ENCODE assay signal across 1 cellular context in the genomic region with DNA sequence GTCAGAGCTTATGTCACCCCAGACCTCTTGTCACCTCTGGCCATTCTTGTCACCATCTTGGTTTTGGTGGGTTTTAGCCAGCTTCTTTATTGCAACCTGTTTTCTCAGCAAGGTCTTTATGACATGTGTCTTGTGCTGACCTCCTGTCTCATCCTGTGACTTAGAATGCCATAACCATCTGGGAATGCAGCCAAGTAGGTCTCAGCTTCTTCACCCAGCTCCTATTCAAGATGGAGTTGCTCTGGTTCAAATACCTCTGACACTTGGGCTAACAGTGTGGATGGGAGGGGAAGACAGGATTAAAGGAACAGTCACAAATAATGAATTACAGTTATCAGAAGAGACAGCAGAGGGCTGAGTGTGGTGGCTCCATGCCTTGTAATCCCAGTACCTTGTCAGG.
A peak's percentile ranks its signal among the peaks of the same experiment; 100 is the strongest.
TF ChIP-seq lines count a peak whose summit lies in the region.

No MANE protein-coding gene starts in this region.

TF ChIP-seq in K562, 482 proteins besides CTCF, POLR2A, EP300 and RAD21 (continued from another document and continues in another):
- TF ChIP-seq SMAD3 (CRISPR knock-in tag; conservative IDR thresholded peaks at IDR 0.05): peak; percentile 55; the same call in 1 of the 2 replicates
- TF ChIP-seq TEAD1 (CRISPR knock-in tag; IDR thresholded peaks at IDR 0.05): peak in 1 of 2 experiments; percentile 62; a peak in 1 of 4 replicates
- TF ChIP-seq, protein P1, sequence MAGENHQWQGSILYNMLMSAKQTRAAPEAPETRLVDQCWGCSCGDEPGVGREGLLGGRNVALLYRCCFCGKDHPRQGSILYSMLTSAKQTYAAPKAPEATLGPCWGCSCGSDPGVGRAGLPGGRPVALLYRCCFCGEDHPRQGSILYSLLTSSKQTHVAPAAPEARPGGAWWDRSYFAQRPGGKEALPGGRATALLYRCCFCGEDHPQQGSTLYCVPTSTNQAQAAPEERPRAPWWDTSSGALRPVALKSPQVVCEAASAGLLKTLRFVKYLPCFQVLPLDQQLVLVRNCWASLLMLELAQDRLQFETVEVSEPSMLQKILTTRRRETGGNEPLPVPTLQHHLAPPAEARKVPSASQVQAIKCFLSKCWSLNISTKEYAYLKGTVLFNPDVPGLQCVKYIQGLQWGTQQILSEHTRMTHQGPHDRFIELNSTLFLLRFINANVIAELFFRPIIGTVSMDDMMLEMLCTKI (IDR thresholded peaks at IDR 0.05; ENCODE audit: partially characterized antibody): no peak
- TF ChIP-seq ZNF561 (CRISPR knock-in tag; conservative IDR thresholded peaks at IDR 0.05): no peak
- peak; percentile 89 for TF ChIP-seq PTRF (tag; IDR thresholded peaks at IDR 0.05)
- TF ChIP-seq HNRNPH1 (optimal IDR thresholded peaks at IDR 0.05; ENCODE audit: low read depth, low read length): no peak
- TF ChIP-seq PYGO2 (tag; IDR thresholded peaks at IDR 0.05): peak; percentile 82
- TF ChIP-seq DDX20 (tag; IDR thresholded peaks at IDR 0.05; ENCODE audit: low read depth): peak; percentile 78; the same call in 1 of the 2 replicates
- TF ChIP-seq, protein P2, sequence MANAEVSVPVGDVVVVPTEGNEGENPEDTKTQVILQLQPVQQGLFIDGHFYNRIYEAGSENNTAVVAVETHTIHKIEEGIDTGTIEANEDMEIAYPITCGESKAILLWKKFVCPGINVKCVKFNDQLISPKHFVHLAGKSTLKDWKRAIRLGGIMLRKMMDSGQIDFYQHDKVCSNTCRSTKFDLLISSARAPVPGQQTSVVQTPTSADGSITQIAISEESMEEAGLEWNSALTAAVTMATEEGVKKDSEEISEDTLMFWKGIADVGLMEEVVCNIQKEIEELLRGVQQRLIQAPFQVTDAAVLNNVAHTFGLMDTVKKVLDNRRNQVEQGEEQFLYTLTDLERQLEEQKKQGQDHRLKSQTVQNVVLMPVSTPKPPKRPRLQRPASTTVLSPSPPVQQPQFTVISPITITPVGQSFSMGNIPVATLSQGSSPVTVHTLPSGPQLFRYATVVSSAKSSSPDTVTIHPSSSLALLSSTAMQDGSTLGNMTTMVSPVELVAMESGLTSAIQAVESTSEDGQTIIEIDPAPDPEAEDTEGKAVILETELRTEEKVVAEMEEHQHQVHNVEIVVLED (CRISPR knock-in tag; IDR thresholded peaks at IDR 0.05): peak; percentile 30; the same call in 1 of the 2 replicates
- TF ChIP-seq ETS2 (tag; IDR thresholded peaks at IDR 0.05; ENCODE audit: borderline replicate concordance, poor library complexity, severe bottlenecking): no peak
- TF ChIP-seq PCBP2 (IDR thresholded peaks at IDR 0.05; ENCODE audit: low read depth, low read length, poor library complexity, severe bottlenecking): no peak
- no peak for TF ChIP-seq FOXA3 (CRISPR knock-in tag; conservative IDR thresholded peaks at IDR 0.05 in 1 of 2, IDR thresholded peaks at IDR 0.05 in 1 of 2)
- TF ChIP-seq PTTG1 (tag; IDR thresholded peaks at IDR 0.05; ENCODE audit: low read depth): peak; percentile 88
- TF ChIP-seq ZNF766 (CRISPR knock-in tag; conservative IDR thresholded peaks at IDR 0.05): 0 out of 2 replicates have a peak, but pooled peaks have one; percentile 35
- TF ChIP-seq, protein P3, sequence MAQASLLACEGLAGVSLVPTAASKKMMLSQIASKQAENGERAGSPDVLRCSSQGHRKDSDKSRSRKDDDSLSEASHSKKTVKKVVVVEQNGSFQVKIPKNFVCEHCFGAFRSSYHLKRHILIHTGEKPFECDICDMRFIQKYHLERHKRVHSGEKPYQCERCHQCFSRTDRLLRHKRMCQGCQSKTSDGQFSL (CRISPR knock-in tag; IDR thresholded peaks at IDR 0.05): no peak
- TF ChIP-seq, protein P3 (tag; IDR thresholded peaks at IDR 0.05): 0 out of 4 replicates have a peak, but pooled peaks of 1 of the 2 experiments have one; percentile 35
- TF ChIP-seq, protein P4, sequence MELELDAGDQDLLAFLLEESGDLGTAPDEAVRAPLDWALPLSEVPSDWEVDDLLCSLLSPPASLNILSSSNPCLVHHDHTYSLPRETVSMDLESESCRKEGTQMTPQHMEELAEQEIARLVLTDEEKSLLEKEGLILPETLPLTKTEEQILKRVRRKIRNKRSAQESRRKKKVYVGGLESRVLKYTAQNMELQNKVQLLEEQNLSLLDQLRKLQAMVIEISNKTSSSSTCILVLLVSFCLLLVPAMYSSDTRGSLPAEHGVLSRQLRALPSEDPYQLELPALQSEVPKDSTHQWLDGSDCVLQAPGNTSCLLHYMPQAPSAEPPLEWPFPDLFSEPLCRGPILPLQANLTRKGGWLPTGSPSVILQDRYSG (tag; conservative IDR thresholded peaks at IDR 0.05; ENCODE audit: low read depth): peak; percentile 90
- no peak for TF ChIP-seq YY1 (IDR thresholded peaks at IDR 0.05; ENCODE audit: borderline replicate concordance in 1 of 3, control insufficient read depth in 1 of 3, extremely low read depth in 1 of 3, insufficient read depth in 3 of 3, insufficient read length in 1 of 3, insufficient replicate concordance in 2 of 3, low read depth in 1 of 3, low read length in 2 of 3)
- TF ChIP-seq HEY1 (CRISPR knock-in tag; IDR thresholded peaks at IDR 0.05; ENCODE audit: borderline replicate concordance): 0 out of 2 replicates have a peak, but pooled peaks have one; percentile 34
- TF ChIP-seq NCOA1 (IDR thresholded peaks at IDR 0.05; ENCODE audit: low read depth): no peak
- TF ChIP-seq, protein P5, sequence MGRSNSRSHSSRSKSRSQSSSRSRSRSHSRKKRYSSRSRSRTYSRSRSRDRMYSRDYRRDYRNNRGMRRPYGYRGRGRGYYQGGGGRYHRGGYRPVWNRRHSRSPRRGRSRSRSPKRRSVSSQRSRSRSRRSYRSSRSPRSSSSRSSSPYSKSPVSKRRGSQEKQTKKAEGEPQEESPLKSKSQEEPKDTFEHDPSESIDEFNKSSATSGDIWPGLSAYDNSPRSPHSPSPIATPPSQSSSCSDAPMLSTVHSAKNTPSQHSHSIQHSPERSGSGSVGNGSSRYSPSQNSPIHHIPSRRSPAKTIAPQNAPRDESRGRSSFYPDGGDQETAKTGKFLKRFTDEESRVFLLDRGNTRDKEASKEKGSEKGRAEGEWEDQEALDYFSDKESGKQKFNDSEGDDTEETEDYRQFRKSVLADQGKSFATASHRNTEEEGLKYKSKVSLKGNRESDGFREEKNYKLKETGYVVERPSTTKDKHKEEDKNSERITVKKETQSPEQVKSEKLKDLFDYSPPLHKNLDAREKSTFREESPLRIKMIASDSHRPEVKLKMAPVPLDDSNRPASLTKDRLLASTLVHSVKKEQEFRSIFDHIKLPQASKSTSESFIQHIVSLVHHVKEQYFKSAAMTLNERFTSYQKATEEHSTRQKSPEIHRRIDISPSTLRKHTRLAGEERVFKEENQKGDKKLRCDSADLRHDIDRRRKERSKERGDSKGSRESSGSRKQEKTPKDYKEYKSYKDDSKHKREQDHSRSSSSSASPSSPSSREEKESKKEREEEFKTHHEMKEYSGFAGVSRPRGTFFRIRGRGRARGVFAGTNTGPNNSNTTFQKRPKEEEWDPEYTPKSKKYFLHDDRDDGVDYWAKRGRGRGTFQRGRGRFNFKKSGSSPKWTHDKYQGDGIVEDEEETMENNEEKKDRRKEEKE (IDR thresholded peaks at IDR 0.05; ENCODE audit: borderline replicate concordance in 1 of 2, control insufficient read depth in 1 of 2, low read depth in 2 of 2, low read length in 1 of 2): no peak
- no peak for TF ChIP-seq CEBPG (CRISPR knock-in tag; IDR thresholded peaks at IDR 0.05)
- no peak for TF ChIP-seq CEBPG (tag; conservative IDR thresholded peaks at IDR 0.05 in 1 of 2, IDR thresholded peaks at IDR 0.05 in 1 of 2)
- TF ChIP-seq, protein P6, sequence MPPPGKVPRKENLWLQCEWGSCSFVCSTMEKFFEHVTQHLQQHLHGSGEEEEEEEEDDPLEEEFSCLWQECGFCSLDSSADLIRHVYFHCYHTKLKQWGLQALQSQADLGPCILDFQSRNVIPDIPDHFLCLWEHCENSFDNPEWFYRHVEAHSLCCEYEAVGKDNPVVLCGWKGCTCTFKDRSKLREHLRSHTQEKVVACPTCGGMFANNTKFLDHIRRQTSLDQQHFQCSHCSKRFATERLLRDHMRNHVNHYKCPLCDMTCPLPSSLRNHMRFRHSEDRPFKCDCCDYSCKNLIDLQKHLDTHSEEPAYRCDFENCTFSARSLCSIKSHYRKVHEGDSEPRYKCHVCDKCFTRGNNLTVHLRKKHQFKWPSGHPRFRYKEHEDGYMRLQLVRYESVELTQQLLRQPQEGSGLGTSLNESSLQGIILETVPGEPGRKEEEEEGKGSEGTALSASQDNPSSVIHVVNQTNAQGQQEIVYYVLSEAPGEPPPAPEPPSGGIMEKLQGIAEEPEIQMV (tag; conservative IDR thresholded peaks at IDR 0.05; ENCODE audit: low read depth): peak; percentile 67
- 0 out of 2 replicates have a peak, but pooled peaks have one; percentile 57 for TF ChIP-seq ZNF79 (CRISPR knock-in tag; IDR thresholded peaks at IDR 0.05; ENCODE audit: low read depth)
- no peak for TF ChIP-seq NR4A1 (CRISPR knock-in tag; IDR thresholded peaks at IDR 0.05)
- peak; percentile 76; the same call in 1 of the 2 replicates for TF ChIP-seq NR4A1 (tag; IDR thresholded peaks at IDR 0.05)
- TF ChIP-seq, protein P7, sequence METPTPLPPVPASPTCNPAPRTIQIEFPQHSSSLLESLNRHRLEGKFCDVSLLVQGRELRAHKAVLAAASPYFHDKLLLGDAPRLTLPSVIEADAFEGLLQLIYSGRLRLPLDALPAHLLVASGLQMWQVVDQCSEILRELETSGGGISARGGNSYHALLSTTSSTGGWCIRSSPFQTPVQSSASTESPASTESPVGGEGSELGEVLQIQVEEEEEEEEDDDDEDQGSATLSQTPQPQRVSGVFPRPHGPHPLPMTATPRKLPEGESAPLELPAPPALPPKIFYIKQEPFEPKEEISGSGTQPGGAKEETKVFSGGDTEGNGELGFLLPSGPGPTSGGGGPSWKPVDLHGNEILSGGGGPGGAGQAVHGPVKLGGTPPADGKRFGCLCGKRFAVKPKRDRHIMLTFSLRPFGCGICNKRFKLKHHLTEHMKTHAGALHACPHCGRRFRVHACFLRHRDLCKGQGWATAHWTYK (CRISPR knock-in tag; IDR thresholded peaks at IDR 0.05): peak; percentile 66
- TF ChIP-seq U2AF2 (optimal IDR thresholded peaks at IDR 0.05; ENCODE audit: low read depth, low read length): no peak
- TF ChIP-seq, protein P8, sequence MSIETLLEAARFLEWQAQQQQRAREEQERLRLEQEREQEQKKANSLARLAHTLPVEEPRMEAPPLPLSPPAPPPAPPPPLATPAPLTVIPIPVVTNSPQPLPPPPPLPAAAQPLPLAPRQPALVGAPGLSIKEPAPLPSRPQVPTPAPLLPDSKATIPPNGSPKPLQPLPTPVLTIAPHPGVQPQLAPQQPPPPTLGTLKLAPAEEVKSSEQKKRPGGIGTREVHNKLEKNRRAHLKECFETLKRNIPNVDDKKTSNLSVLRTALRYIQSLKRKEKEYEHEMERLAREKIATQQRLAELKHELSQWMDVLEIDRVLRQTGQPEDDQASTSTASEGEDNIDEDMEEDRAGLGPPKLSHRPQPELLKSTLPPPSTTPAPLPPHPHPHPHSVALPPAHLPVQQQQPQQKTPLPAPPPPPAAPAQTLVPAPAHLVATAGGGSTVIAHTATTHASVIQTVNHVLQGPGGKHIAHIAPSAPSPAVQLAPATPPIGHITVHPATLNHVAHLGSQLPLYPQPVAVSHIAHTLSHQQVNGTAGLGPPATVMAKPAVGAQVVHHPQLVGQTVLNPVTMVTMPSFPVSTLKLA (conservative IDR thresholded peaks at IDR 0.05): no peak
- TF ChIP-seq ZNF76 (CRISPR knock-in tag; IDR thresholded peaks at IDR 0.05; ENCODE audit: borderline replicate concordance): no peak
- peak; percentile 13; the same call in 1 of the 2 replicates for TF ChIP-seq DMBX1 (CRISPR knock-in tag; IDR thresholded peaks at IDR 0.05; ENCODE audit: borderline replicate concordance)
- TF ChIP-seq, protein P9, sequence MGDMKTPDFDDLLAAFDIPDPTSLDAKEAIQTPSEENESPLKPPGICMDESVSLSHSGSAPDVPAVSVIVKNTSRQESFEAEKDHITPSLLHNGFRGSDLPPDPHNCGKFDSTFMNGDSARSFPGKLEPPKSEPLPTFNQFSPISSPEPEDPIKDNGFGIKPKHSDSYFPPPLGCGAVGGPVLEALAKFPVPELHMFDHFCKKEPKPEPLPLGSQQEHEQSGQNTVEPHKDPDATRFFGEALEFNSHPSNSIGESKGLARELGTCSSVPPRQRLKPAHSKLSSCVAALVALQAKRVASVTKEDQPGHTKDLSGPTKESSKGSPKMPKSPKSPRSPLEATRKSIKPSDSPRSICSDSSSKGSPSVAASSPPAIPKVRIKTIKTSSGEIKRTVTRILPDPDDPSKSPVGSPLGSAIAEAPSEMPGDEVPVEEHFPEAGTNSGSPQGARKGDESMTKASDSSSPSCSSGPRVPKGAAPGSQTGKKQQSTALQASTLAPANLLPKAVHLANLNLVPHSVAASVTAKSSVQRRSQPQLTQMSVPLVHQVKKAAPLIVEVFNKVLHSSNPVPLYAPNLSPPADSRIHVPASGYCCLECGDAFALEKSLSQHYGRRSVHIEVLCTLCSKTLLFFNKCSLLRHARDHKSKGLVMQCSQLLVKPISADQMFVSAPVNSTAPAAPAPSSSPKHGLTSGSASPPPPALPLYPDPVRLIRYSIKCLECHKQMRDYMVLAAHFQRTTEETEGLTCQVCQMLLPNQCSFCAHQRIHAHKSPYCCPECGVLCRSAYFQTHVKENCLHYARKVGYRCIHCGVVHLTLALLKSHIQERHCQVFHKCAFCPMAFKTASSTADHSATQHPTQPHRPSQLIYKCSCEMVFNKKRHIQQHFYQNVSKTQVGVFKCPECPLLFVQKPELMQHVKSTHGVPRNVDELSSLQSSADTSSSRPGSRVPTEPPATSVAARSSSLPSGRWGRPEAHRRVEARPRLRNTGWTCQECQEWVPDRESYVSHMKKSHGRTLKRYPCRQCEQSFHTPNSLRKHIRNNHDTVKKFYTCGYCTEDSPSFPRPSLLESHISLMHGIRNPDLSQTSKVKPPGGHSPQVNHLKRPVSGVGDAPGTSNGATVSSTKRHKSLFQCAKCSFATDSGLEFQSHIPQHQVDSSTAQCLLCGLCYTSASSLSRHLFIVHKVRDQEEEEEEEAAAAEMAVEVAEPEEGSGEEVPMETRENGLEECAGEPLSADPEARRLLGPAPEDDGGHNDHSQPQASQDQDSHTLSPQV (IDR thresholded peaks at IDR 0.05): peak; percentile 73
- peak; percentile 15; the same call in 1 of the 2 replicates for TF ChIP-seq NFIC (IDR thresholded peaks at IDR 0.05)
- TF ChIP-seq XRCC4 (IDR thresholded peaks at IDR 0.05; ENCODE audit: extremely low read depth, insufficient read depth, insufficient read length): no peak
- no peak for TF ChIP-seq CHD2 (IDR thresholded peaks at IDR 0.05; ENCODE audit: low read depth, low read length)
- TF ChIP-seq ZNF583 (CRISPR knock-in tag; IDR thresholded peaks at IDR 0.05): 0 out of 2 replicates have a peak, but pooled peaks have one; percentile 32
- no peak for TF ChIP-seq NR2C2 (CRISPR knock-in tag; IDR thresholded peaks at IDR 0.05)
- TF ChIP-seq NR2C2 (tag; IDR thresholded peaks at IDR 0.05): 0 out of 2 replicates have a peak, but pooled peaks have one; percentile 23
- TF ChIP-seq BACH1 (tag; IDR thresholded peaks at IDR 0.05): 0 out of 2 replicates have a peak, but pooled peaks have one; percentile 44
- peak; percentile 82 for TF ChIP-seq MEF2D (tag; conservative IDR thresholded peaks at IDR 0.05; ENCODE audit: low read depth)
- no peak for TF ChIP-seq ZNF12 (CRISPR knock-in tag; IDR thresholded peaks at IDR 0.05)
